ENCODE assay signal across 23 cellular contexts in genomic region chr6:71391126-71391525, GRCh38.
"Had no signal": no experiment of that assay in that cellular context is flagged by ENCODE, and none has a peak within 500 bp of the region (broad histone marks: within the 10 kb centered on the region; RNA-seq: fewer than 3 reads in every experiment).

No MANE protein-coding gene starts in this region.

- H3K36me3 Mint-ChIP-seq: activated naive CD8-positive, alpha-beta T cell treated with anti-CD3 and anti-CD28 coated beads, Interleukin-2, amount 10 ng/mL, durations not matched to agents 7 days and 5 days; naive thymus-derived CD4-positive, alpha-beta T cell had no signal

- ATAC-seq: activated CD8-positive, alpha-beta T cell treated with anti-CD3 and anti-CD28 coated beads, Interleukin-2, amount 10 ng/mL, durations not matched to agents 7 days and 5 days; left ventricle myocardium superior; naive thymus-derived CD4-positive, alpha-beta T cell had no signal

- H2AFZ ChIP-seq: parathyroid adenoma had no signal

- H3K9me3 Mint-ChIP-seq: activated CD4-positive, alpha-beta T cell treated with anti-CD3 and anti-CD28 coated beads, Interleukin-2, amount 10 ng/mL, durations not matched to agents 7 days and 5 days; activated naive CD8-positive, alpha-beta T cell treated with anti-CD3 and anti-CD28 coated beads, Interleukin-2, amount 10 ng/mL, durations not matched to agents 7 days and 5 days; activated T-cell treated with anti-CD3 and anti-CD28 coated beads, Interleukin-2, amount 50 U/mL, for 24 hours; activated T-helper 2 cell treated with anti-CD3 and anti-CD28 coated beads, Interferon-gamma antibody, Interleukin-2, Interleukin-4, amounts not matched to agents 10 μg/mL and 5 μg/mL and 100 μg/mL, durations not matched to agents 14 hours and 24 hours and 36 hours; brain; central memory CD8-positive, alpha-beta T cell had no signal

- FAIRE-seq: frontal cortex had no signal

- H3K4me1 Mint-ChIP-seq: activated CD4-positive, alpha-beta T cell treated with anti-CD3 and anti-CD28 coated beads, Interleukin-2, amount 10 ng/mL, durations not matched to agents 7 days and 5 days; activated naive CD8-positive, alpha-beta T cell treated with anti-CD3 and anti-CD28 coated beads, Interleukin-2, amount 10 ng/mL, durations not matched to agents 7 days and 5 days; central memory CD8-positive, alpha-beta T cell; naive thymus-derived CD4-positive, alpha-beta T cell had no signal

- H3K4me1 ChIP-seq: uterus had no signal

- H3K9ac ChIP-seq: parathyroid adenoma had no signal

- H3K27me3 ChIP-seq: thyroid gland, uterus had no signal

- H3K79me2 ChIP-seq: parathyroid adenoma had no signal

- H3K4me3 Mint-ChIP-seq: activated CD4-positive, alpha-beta T cell treated with anti-CD3 and anti-CD28 coated beads, Interleukin-2, amount 10 ng/mL, durations not matched to agents 7 days and 5 days; activated CD8-positive, alpha-beta T cell treated with anti-CD3 and anti-CD28 coated beads, Interleukin-2, amount 10 ng/mL, durations not matched to agents 7 days and 5 days; activated naive CD8-positive, alpha-beta T cell treated with anti-CD3 and anti-CD28 coated beads, Interleukin-2, amount 10 ng/mL, durations not matched to agents 7 days and 5 days; activated T-cell treated with anti-CD3 and anti-CD28 coated beads, Interleukin-2, amount 50 U/mL, for 24 hours; brain; central memory CD8-positive, alpha-beta T cell; naive thymus-derived CD4-positive, alpha-beta T cell had no signal

- DNase-seq: activated CD4-positive, alpha-beta T cell treated with anti-CD3 and anti-CD28 coated beads, Interleukin-2, amount 10 ng/mL, durations not matched to agents 7 days and 5 days; activated CD8-positive, alpha-beta T cell treated with anti-CD3 and anti-CD28 coated beads, Interleukin-2, amount 10 ng/mL, durations not matched to agents 7 days and 5 days; activated naive CD4-positive, alpha-beta T cell treated with Interleukin-2 at 50 U/mL for 16 hours; activated naive CD8-positive, alpha-beta T cell treated with anti-CD3 and anti-CD28 coated beads, Interleukin-2, amount 10 ng/mL, durations not matched to agents 7 days and 5 days; activated T-cell treated with anti-CD3 and anti-CD28 coated beads, Interleukin-2, amount 50 U/mL, for 24 hours; amygdala; head of caudate nucleus; left ventricle myocardium superior; mesendoderm; naive thymus-derived CD4-positive, alpha-beta T cell; stimulated activated CD8-positive, alpha-beta memory T cell treated with anti-CD3 and anti-CD28 coated beads, Interleukin-4, amount 100 ng/mL, for 48 hours; stimulated activated naive CD4-positive, alpha-beta T cell; T-helper 1 cell; T1000; thyroid gland; uterus had no signal

- H3K27me3 Mint-ChIP-seq: brain had no signal

- H3K27ac Mint-ChIP-seq: activated CD4-positive, alpha-beta T cell treated with anti-CD3 and anti-CD28 coated beads, Interleukin-2, amount 10 ng/mL, durations not matched to agents 7 days and 5 days; activated CD8-positive, alpha-beta T cell treated with anti-CD3 and anti-CD28 coated beads, Interleukin-2, amount 10 ng/mL, durations not matched to agents 7 days and 5 days; activated naive CD8-positive, alpha-beta T cell treated with anti-CD3 and anti-CD28 coated beads, Interleukin-2, amount 10 ng/mL, durations not matched to agents 7 days and 5 days; activated T-cell treated with anti-CD3 and anti-CD28 coated beads, Interleukin-2, amount 50 U/mL, for 24 hours; activated T-helper 2 cell treated with anti-CD3 and anti-CD28 coated beads, Interferon-gamma antibody, Interleukin-2, Interleukin-4, amounts not matched to agents 10 μg/mL and 5 μg/mL and 100 μg/mL, durations not matched to agents 14 hours and 24 hours and 36 hours; brain; naive thymus-derived CD4-positive, alpha-beta T cell had no signal

- H3K4me3 ChIP-seq: coronary artery, thyroid gland, uterus had no signal

- H3K27ac ChIP-seq: coronary artery, neutrophil, parathyroid adenoma, uterus had no signal

- H3K36me3 ChIP-seq: neutrophil, thyroid gland, uterus had no signal

- H3K9me3 ChIP-seq: neutrophil, thyroid gland, uterus had no signal
